In genomic region chr1:31020007-31020790, GRCh38 we compare ENCODE assay signal across 1 cellular context.
TF ChIP-seq lines count a peak whose summit lies in the region.

No MANE protein-coding gene starts in this region.

TF ChIP-seq in HEK293, 187 proteins besides CTCF, POLR2A, EP300 and RAD21 (continued from another document):
- TF ChIP-seq ZBTB44 (tag by site-specific recombination; IDR thresholded peaks at IDR 0.05) = peak; percentile 35; the same call in 1 of the 2 replicates
- TF ChIP-seq ZNF580 (tag by site-specific recombination; IDR thresholded peaks at IDR 0.05) = no peak
- no peak for TF ChIP-seq ZXDB (tag by site-specific recombination; IDR thresholded peaks at IDR 0.05)
- TF ChIP-seq ZNF660 (tag by site-specific recombination; IDR thresholded peaks at IDR 0.05) = no peak
